ENCODE assay signal across 1 cellular context in the genomic region with DNA sequence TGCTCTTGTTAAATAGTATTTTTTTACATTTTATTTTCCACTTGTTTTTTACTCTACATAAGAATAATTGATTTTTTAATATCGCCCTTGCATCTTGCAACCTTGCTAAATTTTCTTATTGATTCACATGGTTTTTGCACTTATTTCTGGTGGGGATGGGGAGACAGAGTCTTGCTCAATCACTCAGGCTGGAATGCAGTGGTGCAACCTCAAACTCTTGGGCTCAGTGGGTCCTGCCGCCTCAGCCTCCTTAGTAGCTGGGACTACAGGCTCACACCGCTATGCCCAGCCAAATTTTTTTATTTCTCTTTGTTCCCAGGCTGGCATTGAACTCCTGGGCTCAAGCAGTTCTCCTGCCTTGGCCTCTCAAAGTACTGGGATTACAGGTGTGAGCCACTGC.
TF ChIP-seq lines count a peak whose summit lies in the region.

No MANE protein-coding gene starts in this region.

TF ChIP-seq in H1, 55 proteins besides CTCF, POLR2A, EP300 and RAD21:
- TF ChIP-seq TEAD4 (IDR thresholded peaks at IDR 0.05; ENCODE audit: low read depth, low read length) = peak; percentile 30; the same call in 1 of the 2 replicates
- peak; percentile 78 for TF ChIP-seq CEBPB (IDR thresholded peaks at IDR 0.05; ENCODE audit: low read depth, low read length)
- TF ChIP-seq GABPA (IDR thresholded peaks at IDR 0.05; ENCODE audit: borderline replicate concordance, insufficient read depth, low read length) = no peak
